1 cellular context compared by ENCODE assay signal in genomic region chr13:111005364-111005763, GRCh38.
TF ChIP-seq lines count a peak whose summit lies in the region.

No MANE protein-coding gene starts in this region.

TF ChIP-seq in GM23338, 12 proteins besides CTCF, POLR2A, EP300 and RAD21 (continued from another document):
- TF ChIP-seq ZNF462 (CRISPR knock-in tag; IDR thresholded peaks at IDR 0.05) (no peak), ZNF331 (CRISPR knock-in tag; IDR thresholded peaks at IDR 0.05; ENCODE audit: low read depth) (no peak), EZH2phosphoT487 (IDR thresholded peaks at IDR 0.05; ENCODE audit: unreplicated experiment) (no peak), REST (IDR thresholded peaks at IDR 0.05; ENCODE audit: unreplicated experiment) (no peak), POLR2AphosphoS5 (IDR thresholded peaks at IDR 0.05; ENCODE audit: low read depth) (no peak)
